ENCODE assay signal across 1 cellular context in the genomic region with DNA sequence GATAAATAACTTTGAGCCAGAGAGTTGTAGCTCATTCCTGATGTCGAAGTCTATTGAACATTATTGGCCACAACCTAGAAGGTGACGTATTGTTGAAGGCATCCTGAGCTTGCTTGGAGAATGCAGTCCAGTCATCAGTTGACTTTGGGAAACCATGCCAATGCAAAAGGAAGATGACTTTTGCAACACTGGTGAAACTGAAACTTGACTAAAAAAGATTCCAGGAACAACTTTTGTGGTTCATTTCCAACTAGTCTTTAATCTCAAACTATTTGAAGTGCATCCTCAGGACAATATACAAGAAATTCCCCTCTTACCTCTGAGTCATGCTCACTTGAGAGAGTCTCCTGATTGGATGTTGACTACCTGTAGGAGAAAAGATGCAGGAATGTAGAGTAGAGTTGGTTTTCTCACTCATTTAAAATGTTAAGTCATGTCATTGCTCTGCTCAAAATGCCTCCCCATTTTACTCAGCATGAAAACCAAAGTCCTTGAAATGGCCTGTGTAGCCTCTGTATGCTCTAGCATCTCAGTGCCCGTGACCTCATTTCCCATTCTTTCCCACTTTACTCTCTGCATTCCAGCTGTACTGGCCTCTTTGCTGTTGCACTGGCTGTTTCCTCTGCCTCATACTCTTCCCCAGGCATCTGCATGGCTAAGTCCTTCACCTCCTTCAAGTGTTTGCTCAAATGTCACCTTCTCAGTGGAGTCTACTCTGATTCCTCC.
TF ChIP-seq lines count a peak whose summit lies in the region.

No MANE protein-coding gene starts in this region.

TF ChIP-seq in H1, 55 proteins besides CTCF, POLR2A, EP300 and RAD21:
- TF ChIP-seq TCF12 (IDR thresholded peaks at IDR 0.05; ENCODE audit: low read depth, low read length) (no peak), POLR2AphosphoS5 (IDR thresholded peaks at IDR 0.05; ENCODE audit: low read depth, low read length) (no peak), EGR1 (IDR thresholded peaks at IDR 0.05; ENCODE audit: borderline replicate concordance, low read depth, low read length) (no peak), RBBP5 (IDR thresholded peaks at IDR 0.05; ENCODE audit: borderline replicate concordance, low read depth, low read length) (no peak), SIRT6 (IDR thresholded peaks at IDR 0.05; ENCODE audit: low read length) (no peak), GTF2F1 (IDR thresholded peaks at IDR 0.05; ENCODE audit: borderline replicate concordance, low read depth, low read length) (no peak), SIX5 (IDR thresholded peaks at IDR 0.05; ENCODE audit: low read depth, low read length) (no peak), RFX5 (IDR thresholded peaks at IDR 0.05; ENCODE audit: borderline replicate concordance, low read depth, low read length) (no peak), TEAD4 (IDR thresholded peaks at IDR 0.05; ENCODE audit: low read depth, low read length) (peak; percentile 6; the same call in 1 of the 2 replicates), CHD2 (IDR thresholded peaks at IDR 0.05; ENCODE audit: low read length) (no peak), BACH1 (IDR thresholded peaks at IDR 0.05; ENCODE audit: low read length) (peak; percentile 61), SP1 (IDR thresholded peaks at IDR 0.05; ENCODE audit: low read depth, low read length) (0 out of 2 replicates have a peak, but pooled peaks have one; percentile 24), SP2 (IDR thresholded peaks at IDR 0.05; ENCODE audit: low read length) (no peak), ASH2L (IDR thresholded peaks at IDR 0.05; ENCODE audit: low read length) (no peak), RNF2 (IDR thresholded peaks at IDR 0.05; ENCODE audit: borderline replicate concordance, low read depth, low read length, missing control alignments, poor library complexity, severe bottlenecking) (no peak), SIN3A (conservative IDR thresholded peaks at IDR 0.05 in 1 of 2, IDR thresholded peaks at IDR 0.05 in 1 of 2; ENCODE audit: low read depth in 1 of 2, low read length in 2 of 2) (no peak), NANOG (IDR thresholded peaks at IDR 0.05; ENCODE audit: insufficient read depth, low read depth, low read length, poor library complexity, severe bottlenecking) (no peak)
- TF ChIP-seq, protein P1, sequence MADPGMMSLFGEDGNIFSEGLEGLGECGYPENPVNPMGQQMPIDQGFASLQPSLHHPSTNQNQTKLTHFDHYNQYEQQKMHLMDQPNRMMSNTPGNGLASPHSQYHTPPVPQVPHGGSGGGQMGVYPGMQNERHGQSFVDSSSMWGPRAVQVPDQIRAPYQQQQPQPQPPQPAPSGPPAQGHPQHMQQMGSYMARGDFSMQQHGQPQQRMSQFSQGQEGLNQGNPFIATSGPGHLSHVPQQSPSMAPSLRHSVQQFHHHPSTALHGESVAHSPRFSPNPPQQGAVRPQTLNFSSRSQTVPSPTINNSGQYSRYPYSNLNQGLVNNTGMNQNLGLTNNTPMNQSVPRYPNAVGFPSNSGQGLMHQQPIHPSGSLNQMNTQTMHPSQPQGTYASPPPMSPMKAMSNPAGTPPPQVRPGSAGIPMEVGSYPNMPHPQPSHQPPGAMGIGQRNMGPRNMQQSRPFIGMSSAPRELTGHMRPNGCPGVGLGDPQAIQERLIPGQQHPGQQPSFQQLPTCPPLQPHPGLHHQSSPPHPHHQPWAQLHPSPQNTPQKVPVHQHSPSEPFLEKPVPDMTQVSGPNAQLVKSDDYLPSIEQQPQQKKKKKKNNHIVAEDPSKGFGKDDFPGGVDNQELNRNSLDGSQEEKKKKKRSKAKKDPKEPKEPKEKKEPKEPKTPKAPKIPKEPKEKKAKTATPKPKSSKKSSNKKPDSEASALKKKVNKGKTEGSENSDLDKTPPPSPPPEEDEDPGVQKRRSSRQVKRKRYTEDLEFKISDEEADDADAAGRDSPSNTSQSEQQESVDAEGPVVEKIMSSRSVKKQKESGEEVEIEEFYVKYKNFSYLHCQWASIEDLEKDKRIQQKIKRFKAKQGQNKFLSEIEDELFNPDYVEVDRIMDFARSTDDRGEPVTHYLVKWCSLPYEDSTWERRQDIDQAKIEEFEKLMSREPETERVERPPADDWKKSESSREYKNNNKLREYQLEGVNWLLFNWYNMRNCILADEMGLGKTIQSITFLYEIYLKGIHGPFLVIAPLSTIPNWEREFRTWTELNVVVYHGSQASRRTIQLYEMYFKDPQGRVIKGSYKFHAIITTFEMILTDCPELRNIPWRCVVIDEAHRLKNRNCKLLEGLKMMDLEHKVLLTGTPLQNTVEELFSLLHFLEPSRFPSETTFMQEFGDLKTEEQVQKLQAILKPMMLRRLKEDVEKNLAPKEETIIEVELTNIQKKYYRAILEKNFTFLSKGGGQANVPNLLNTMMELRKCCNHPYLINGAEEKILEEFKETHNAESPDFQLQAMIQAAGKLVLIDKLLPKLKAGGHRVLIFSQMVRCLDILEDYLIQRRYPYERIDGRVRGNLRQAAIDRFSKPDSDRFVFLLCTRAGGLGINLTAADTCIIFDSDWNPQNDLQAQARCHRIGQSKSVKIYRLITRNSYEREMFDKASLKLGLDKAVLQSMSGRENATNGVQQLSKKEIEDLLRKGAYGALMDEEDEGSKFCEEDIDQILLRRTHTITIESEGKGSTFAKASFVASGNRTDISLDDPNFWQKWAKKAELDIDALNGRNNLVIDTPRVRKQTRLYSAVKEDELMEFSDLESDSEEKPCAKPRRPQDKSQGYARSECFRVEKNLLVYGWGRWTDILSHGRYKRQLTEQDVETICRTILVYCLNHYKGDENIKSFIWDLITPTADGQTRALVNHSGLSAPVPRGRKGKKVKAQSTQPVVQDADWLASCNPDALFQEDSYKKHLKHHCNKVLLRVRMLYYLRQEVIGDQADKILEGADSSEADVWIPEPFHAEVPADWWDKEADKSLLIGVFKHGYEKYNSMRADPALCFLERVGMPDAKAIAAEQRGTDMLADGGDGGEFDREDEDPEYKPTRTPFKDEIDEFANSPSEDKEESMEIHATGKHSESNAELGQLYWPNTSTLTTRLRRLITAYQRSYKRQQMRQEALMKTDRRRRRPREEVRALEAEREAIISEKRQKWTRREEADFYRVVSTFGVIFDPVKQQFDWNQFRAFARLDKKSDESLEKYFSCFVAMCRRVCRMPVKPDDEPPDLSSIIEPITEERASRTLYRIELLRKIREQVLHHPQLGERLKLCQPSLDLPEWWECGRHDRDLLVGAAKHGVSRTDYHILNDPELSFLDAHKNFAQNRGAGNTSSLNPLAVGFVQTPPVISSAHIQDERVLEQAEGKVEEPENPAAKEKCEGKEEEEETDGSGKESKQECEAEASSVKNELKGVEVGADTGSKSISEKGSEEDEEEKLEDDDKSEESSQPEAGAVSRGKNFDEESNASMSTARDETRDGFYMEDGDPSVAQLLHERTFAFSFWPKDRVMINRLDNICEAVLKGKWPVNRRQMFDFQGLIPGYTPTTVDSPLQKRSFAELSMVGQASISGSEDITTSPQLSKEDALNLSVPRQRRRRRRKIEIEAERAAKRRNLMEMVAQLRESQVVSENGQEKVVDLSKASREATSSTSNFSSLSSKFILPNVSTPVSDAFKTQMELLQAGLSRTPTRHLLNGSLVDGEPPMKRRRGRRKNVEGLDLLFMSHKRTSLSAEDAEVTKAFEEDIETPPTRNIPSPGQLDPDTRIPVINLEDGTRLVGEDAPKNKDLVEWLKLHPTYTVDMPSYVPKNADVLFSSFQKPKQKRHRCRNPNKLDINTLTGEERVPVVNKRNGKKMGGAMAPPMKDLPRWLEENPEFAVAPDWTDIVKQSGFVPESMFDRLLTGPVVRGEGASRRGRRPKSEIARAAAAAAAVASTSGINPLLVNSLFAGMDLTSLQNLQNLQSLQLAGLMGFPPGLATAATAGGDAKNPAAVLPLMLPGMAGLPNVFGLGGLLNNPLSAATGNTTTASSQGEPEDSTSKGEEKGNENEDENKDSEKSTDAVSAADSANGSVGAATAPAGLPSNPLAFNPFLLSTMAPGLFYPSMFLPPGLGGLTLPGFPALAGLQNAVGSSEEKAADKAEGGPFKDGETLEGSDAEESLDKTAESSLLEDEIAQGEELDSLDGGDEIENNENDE (IDR thresholded peaks at IDR 0.05; ENCODE audit: insufficient replicate concordance, low read length), result no peak
